In genomic region chr2:191922736-191923651, GRCh38 we compare ENCODE assay signal across 13 cellular contexts.
DNase-seq lines count a peak whose midpoint lies in the region; ATAC-seq and TF ChIP-seq lines count a peak whose summit lies in the region.
"Had no signal": no experiment of that assay in that cellular context is flagged by ENCODE, and none has a peak within 500 bp of the region (broad histone marks: within the 10 kb centered on the region; RNA-seq: fewer than 3 reads in every experiment).

No MANE protein-coding gene starts in this region.

- H3K27me3 ChIP-seq in aorta (ENCODE audit: control insufficient read depth in 1 of 2, insufficient read depth in 2 of 2, low read length in 1 of 2), result no peaks in the 10 kb centered on the region

- H3K9me3 ChIP-seq in aorta (ENCODE audit: control insufficient read depth, low read length), result no peaks in the 10 kb centered on the region

- intact Hi-C loops in aorta (cut with DNase I), result no loop called here

- DNase-seq in GM13976 (ENCODE audit: low spot score), result peak; percentile 73
- DNase-seq in aorta, result no peak
- DNase-seq in nucleus accumbens (lab: John Stamatoyannopoulos, UW), result no peak
- no peak for DNase-seq in NCI-H187 (lab: John Stamatoyannopoulos, UW)
- no peak for DNase-seq in NOMO-1 treated with dmso at 0.1 percent for 144 hours (lab: John Stamatoyannopoulos, UW; ENCODE audit: unreplicated experiment)
- DNase-seq: activated T-cell treated with anti-CD3 and anti-CD28 coated beads, Interleukin-2, amount 50 U/mL, for 1 hour; naive thymus-derived CD8-positive, alpha-beta T cell; NCI-H1105 treated with DMSO at 0.1 percent for 48 hours; stimulated activated naive CD8-positive, alpha-beta T cell treated with anti-CD3 and anti-CD28 coated beads, Interleukin-15, Interleukin-2, amounts not matched to agents 100 U/mL and 50 U/mL, for 24 hours; T-helper 9 cell had no signal

- in situ Hi-C loops in GM13976 (cut with MboI; ENCODE audit: low sequenced_read_pairs, unreplicated experiment), result no loop called here

- H3K4me3 ChIP-seq in aorta (ENCODE audit: low read length in 2 of 2), result no peak overlapping the region

- H3K36me3 ChIP-seq in aorta (ENCODE audit: control insufficient read depth in 1 of 2, insufficient read depth in 2 of 2, low read length in 1 of 2), result no peaks in the 10 kb centered on the region

- ATAC-seq in GM19397 (IDR thresholded peaks at IDR 0.05; ENCODE audit: unreplicated experiment), result peak; percentile 91
- ATAC-seq in HG02763 (IDR thresholded peaks at IDR 0.05; ENCODE audit: unreplicated experiment), result peak; percentile 94
- peak; percentile 97 for ATAC-seq in HG03457 (IDR thresholded peaks at IDR 0.05; ENCODE audit: unreplicated experiment)
- ATAC-seq in aorta (ENCODE audit: low FRiP score), result no peak
- ATAC-seq: naive thymus-derived CD8-positive, alpha-beta T cell; stimulated activated naive CD8-positive, alpha-beta T cell treated with anti-CD3 and anti-CD28 coated beads, Interleukin-15, Interleukin-2, amounts not matched to agents 100 U/mL and 50 U/mL, for 24 hours had no signal

- 97 to 98% methylated on average over 20 of the region's 20 CpGs for WGBS in aorta, 2 donors

- peaks cover 1 to 3% of the 10 kb centered on the region in 2 donors for H3K4me1 ChIP-seq in aorta (ENCODE audit: control insufficient read depth in 1 of 2, insufficient read depth in 2 of 2, low read length in 2 of 2)

- no peak overlapping the region for H3K27ac ChIP-seq in aorta (ENCODE audit: low read depth in 1 of 2, low read length in 2 of 2)

- no peak for TF ChIP-seq CTCF in GM13976 (IDR thresholded peaks at IDR 0.05; ENCODE audit: borderline replicate concordance, control extremely low read depth, extremely low read depth, insufficient read depth, missing control alignments)
